ENCODE assay signal across 27 cellular contexts in the genomic region with DNA sequence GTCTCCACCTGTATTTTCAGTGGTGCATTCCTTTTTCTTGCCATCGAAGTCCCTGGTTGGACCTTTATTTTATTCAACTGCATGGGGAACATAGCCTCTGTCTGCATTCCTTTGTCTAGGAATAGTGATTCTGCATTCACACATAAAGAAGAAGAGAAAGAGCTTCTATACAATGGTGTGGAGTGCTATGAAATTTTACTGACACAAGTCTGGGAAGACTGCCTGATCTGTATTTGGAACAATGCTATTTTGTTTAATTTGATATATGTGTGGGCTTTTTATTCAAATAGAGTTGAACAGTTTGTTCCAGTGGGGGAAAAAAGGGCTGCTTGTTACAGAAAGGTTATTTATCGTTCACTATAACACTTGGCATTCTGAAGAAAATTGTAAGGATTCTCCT.
"Had no signal": no experiment of that assay in that cellular context is flagged by ENCODE, and none has a peak within 500 bp of the region (broad histone marks: within the 10 kb centered on the region; RNA-seq: fewer than 3 reads in every experiment).

No MANE protein-coding gene starts in this region.

- H3K36me3 ChIP-seq: left ventricle myocardium inferior, right lobe of liver, stomach, thoracic aorta, upper lobe of left lung had no signal

- H3K27me3 Mint-ChIP-seq: activated B cell treated with CpG ODN at 0.5 μM for 24 hours; activated CD4-positive, alpha-beta T cell treated with anti-CD3 and anti-CD28 coated beads for 36 hours; activated naive CD8-positive, alpha-beta T cell treated with anti-CD3 and anti-CD28 coated beads, Interleukin-2, amount 10 ng/mL, durations not matched to agents 7 days and 5 days; natural killer cell treated with Interleukin-12 subunit alpha and Interleukin-12 subunit beta and Interleukin-15 and Interleukin-18, amount 100 ng/mL, for 72 hours; stimulated activated memory B cell treated with anti-CD40 and anti-IgM and Interleukin-4, amounts not matched to agents 10 μg/mL and 1 μg/mL and 100 μg/mL, for 72 hours had no signal

- H3K4me1 ChIP-seq: left ventricle myocardium inferior, parathyroid adenoma, right lobe of liver, stomach, upper lobe of left lung had no signal

- H3K9me3 ChIP-seq: left ventricle myocardium inferior, right lobe of liver, stomach, thoracic aorta, upper lobe of left lung had no signal

- H3K36me3 Mint-ChIP-seq: activated naive CD8-positive, alpha-beta T cell treated with anti-CD3 and anti-CD28 coated beads, Interleukin-2, amount 10 ng/mL, durations not matched to agents 7 days and 5 days; immature natural killer cell; natural killer cell treated with Interleukin-12 subunit alpha and Interleukin-12 subunit beta and Interleukin-15 and Interleukin-18, amount 100 ng/mL, for 72 hours; stimulated activated memory B cell treated with anti-CD40 and anti-IgM and Interleukin-4, amounts not matched to agents 10 μg/mL and 1 μg/mL and 100 μg/mL, for 72 hours had no signal

- H3K27ac Mint-ChIP-seq: activated B cell treated with CpG ODN at 0.5 μM for 24 hours; activated CD4-positive, alpha-beta T cell treated with anti-CD3 and anti-CD28 coated beads for 36 hours; activated naive CD8-positive, alpha-beta T cell treated with anti-CD3 and anti-CD28 coated beads, Interleukin-2, amount 10 ng/mL, durations not matched to agents 7 days and 5 days; immature natural killer cell; natural killer cell treated with Interleukin-12 subunit alpha and Interleukin-12 subunit beta and Interleukin-15 and Interleukin-18, amount 100 ng/mL, for 72 hours; stimulated activated memory B cell treated with anti-CD40 and anti-IgM and Interleukin-4, amounts not matched to agents 10 μg/mL and 1 μg/mL and 100 μg/mL, for 72 hours; T-helper 1 cell treated with Interleukin-12 subunit alpha and Interleukin-12 subunit beta and Interleukin-4 antibody, amounts not matched to agents 30 μg/mL and 1 μg/mL, for 36 hours had no signal

- H3K4me1 Mint-ChIP-seq: activated B cell treated with CpG ODN at 0.5 μM for 24 hours; activated CD4-positive, alpha-beta T cell treated with anti-CD3 and anti-CD28 coated beads for 36 hours; activated naive CD8-positive, alpha-beta T cell treated with anti-CD3 and anti-CD28 coated beads, Interleukin-2, amount 10 ng/mL, durations not matched to agents 7 days and 5 days; immature natural killer cell; stimulated activated memory B cell treated with anti-CD40 and anti-IgM and Interleukin-4, amounts not matched to agents 10 μg/mL and 1 μg/mL and 100 μg/mL, for 72 hours had no signal

- ATAC-seq: activated CD4-positive, alpha-beta T cell treated with anti-CD3 and anti-CD28 coated beads for 36 hours; activated T-cell treated with anti-CD3 and anti-CD28 coated beads, Interleukin-2, amount 50 U/mL, for 4 hours; natural killer cell treated with Interleukin-12 subunit alpha and Interleukin-12 subunit beta and Interleukin-15 and Interleukin-18, amount 100 ng/mL, for 72 hours; right lobe of liver; stimulated activated memory B cell treated with anti-CD40 and anti-IgM and Interleukin-4, amounts not matched to agents 10 μg/mL and 1 μg/mL and 100 μg/mL, for 72 hours had no signal

- H3K27me3 ChIP-seq: hepatocyte, right lobe of liver, stomach, upper lobe of left lung had no signal

- H3K4me3 ChIP-seq: hepatocyte, left ventricle myocardium inferior, right lobe of liver, stomach, thoracic aorta, upper lobe of left lung had no signal

- H3K9me3 Mint-ChIP-seq: activated B cell treated with CpG ODN at 0.5 μM for 24 hours; activated naive CD8-positive, alpha-beta T cell treated with anti-CD3 and anti-CD28 coated beads, Interleukin-2, amount 10 ng/mL, durations not matched to agents 7 days and 5 days; activated T-cell treated with anti-CD3 and anti-CD28 coated beads, Interleukin-2, amount 50 U/mL, for 4 hours; stimulated activated memory B cell treated with anti-CD40 and anti-IgM and Interleukin-4, amounts not matched to agents 10 μg/mL and 1 μg/mL and 100 μg/mL, for 72 hours; T-helper 1 cell treated with Interleukin-12 subunit alpha and Interleukin-12 subunit beta and Interleukin-4 antibody, amounts not matched to agents 30 μg/mL and 1 μg/mL, for 36 hours had no signal

- H3K4me3 Mint-ChIP-seq: activated B cell treated with CpG ODN at 0.5 μM for 24 hours; activated CD4-positive, alpha-beta T cell treated with anti-CD3 and anti-CD28 coated beads for 36 hours; activated naive CD8-positive, alpha-beta T cell treated with anti-CD3 and anti-CD28 coated beads, Interleukin-2, amount 10 ng/mL, durations not matched to agents 7 days and 5 days; activated T-cell treated with anti-CD3 and anti-CD28 coated beads, Interleukin-2, amount 50 U/mL, for 4 hours; immature natural killer cell; natural killer cell treated with Interleukin-12 subunit alpha and Interleukin-12 subunit beta and Interleukin-15 and Interleukin-18, amount 100 ng/mL, for 72 hours; stimulated activated memory B cell treated with anti-CD40 and anti-IgM and Interleukin-4, amounts not matched to agents 10 μg/mL and 1 μg/mL and 100 μg/mL, for 72 hours; T-helper 1 cell treated with Interleukin-12 subunit alpha and Interleukin-12 subunit beta and Interleukin-4 antibody, amounts not matched to agents 30 μg/mL and 1 μg/mL, for 36 hours had no signal

- DNase-seq: activated B cell treated with CpG ODN at 0.5 μM for 24 hours; activated CD4-positive, alpha-beta T cell treated with anti-CD3 and anti-CD28 coated beads for 36 hours; activated CD4-positive, alpha-beta T cell treated with anti-CD3 and anti-CD28 coated beads, Interleukin-2, amount 50 U/mL, for 4 hours; activated CD8-positive, alpha-beta memory T cell treated with anti-CD3 and anti-CD28 coated beads, Interleukin-2, amount 50 U/mL, for 48 hours; activated naive CD4-positive, alpha-beta T cell treated with Interleukin-2 at 50 U/mL for 16 hours; activated naive CD8-positive, alpha-beta T cell treated with anti-CD3 and anti-CD28 coated beads, Interleukin-2, amount 10 ng/mL, durations not matched to agents 7 days and 5 days; activated T-cell treated with anti-CD3 and anti-CD28 coated beads, Interleukin-2, amount 50 U/mL, for 4 hours; amniotic stem cell; cerebellar nuclear complex; cortex of kidney; glutamatergic neuron; immature natural killer cell; kidney glomerular epithelial cell; left ventricle myocardium inferior; mammary epithelial cell; right lobe of liver; small intestine; stimulated activated CD4-positive, alpha-beta T cell treated with anti-CD3 and anti-CD28 coated beads, Interleukin-2, amount 100 ng/mL, for 24 hours; stomach; T1000; upper lobe of left lung had no signal

- H3K27ac ChIP-seq: hepatocyte, left ventricle myocardium inferior, parathyroid adenoma, right lobe of liver, stomach, thoracic aorta, upper lobe of left lung had no signal
